8 cellular contexts compared by ENCODE assay signal in the genomic region with DNA sequence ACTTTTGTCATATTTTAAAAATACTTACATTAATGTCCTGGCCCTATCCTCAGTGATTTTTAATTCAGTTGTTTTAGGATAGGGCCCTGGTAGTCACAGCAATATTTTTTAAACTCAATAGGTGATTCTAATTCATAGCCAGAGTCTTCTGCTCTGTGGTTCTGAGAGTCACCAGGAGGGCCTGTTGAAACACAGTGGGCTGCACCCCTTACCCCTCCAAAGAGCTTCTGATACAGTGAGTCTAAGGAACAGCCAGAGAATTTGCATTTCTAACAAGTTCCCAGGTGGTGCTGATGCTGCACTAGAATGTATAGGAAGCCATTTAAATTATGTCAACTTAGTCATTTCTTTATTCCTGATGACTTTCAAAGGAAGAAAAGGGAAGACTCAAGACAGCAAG.
"Had no signal": no experiment of that assay in that cellular context is flagged by ENCODE, and none has a peak within 500 bp of the region (broad histone marks: within the 10 kb centered on the region; RNA-seq: fewer than 3 reads in every experiment).

No MANE protein-coding gene starts in this region.

- H2AFZ ChIP-seq: GM23248 had no signal

- ATAC-seq: HCT116 had no signal

- H3K4me3 ChIP-seq: GM23248, HAP-1 had no signal

- H3K27ac ChIP-seq: GM23248 had no signal

- H3K27ac Mint-ChIP-seq: HFFc6 had no signal

- DNase-seq: GM23248, GOT3, H7, H9, HCEC 1CT, HFFc6 had no signal

- H3K4me3 Mint-ChIP-seq: H9, HFFc6 had no signal

- H3K36me3 ChIP-seq: HAP-1 had no signal

- H3K9ac ChIP-seq: GM23248 had no signal

- H3K9me3 Mint-ChIP-seq: H9 had no signal
